ENCODE assay signal across 26 cellular contexts in genomic region chr9:311837-312236, GRCh38.
"Had no signal": no experiment of that assay in that cellular context is flagged by ENCODE, and none has a peak within 500 bp of the region (broad histone marks: within the 10 kb centered on the region; RNA-seq: fewer than 3 reads in every experiment).

No MANE protein-coding gene starts in this region.

- H3K9ac ChIP-seq: SK-N-SH had no signal

- H3K9me2 ChIP-seq: SK-N-SH had no signal

- H3K4me3 Mint-ChIP-seq: activated CD4-positive, alpha-beta T cell treated with anti-CD3 and anti-CD28 coated beads for 36 hours; activated CD8-positive, alpha-beta T cell treated with anti-CD3 and anti-CD28 coated beads for 36 hours; activated naive CD8-positive, alpha-beta T cell; activated T-helper 1 cell treated with anti-CD3 and anti-CD28 coated beads, Interleukin-12 subunit alpha, Interleukin-12 subunit beta, Interleukin-2, Interleukin-4 antibody, amounts not matched to agents 30 ng/mL and 10 ng/mL and 1 ng/mL, durations not matched to agents 14 hours and 24 hours and 36 hours; brain; central memory CD8-positive, alpha-beta T cell had no signal

- H3K4me1 Mint-ChIP-seq: activated CD4-positive, alpha-beta T cell treated with anti-CD3 and anti-CD28 coated beads for 36 hours; brain; central memory CD8-positive, alpha-beta T cell had no signal

- ATAC-seq: activated CD4-positive, alpha-beta T cell treated with anti-CD3 and anti-CD28 coated beads for 36 hours; activated CD8-positive, alpha-beta T cell treated with anti-CD3 and anti-CD28 coated beads for 36 hours; Panc1; Right ventricle myocardium inferior had no signal

- H3K4me2 ChIP-seq: SK-N-SH had no signal

- H3K27ac ChIP-seq: VCaP had no signal

- H3K27ac Mint-ChIP-seq: activated CD4-positive, alpha-beta T cell treated with anti-CD3 and anti-CD28 coated beads for 36 hours; activated CD8-positive, alpha-beta T cell treated with anti-CD3 and anti-CD28 coated beads for 36 hours; activated T-helper 1 cell treated with anti-CD3 and anti-CD28 coated beads, Interleukin-12 subunit alpha, Interleukin-12 subunit beta, Interleukin-2, Interleukin-4 antibody, amounts not matched to agents 30 ng/mL and 10 ng/mL and 1 ng/mL, durations not matched to agents 14 hours and 24 hours and 36 hours had no signal

- FAIRE-seq: astrocyte had no signal

- DNase-seq: activated CD4-positive, alpha-beta T cell treated with anti-CD3 and anti-CD28 coated beads for 36 hours; activated CD4-positive, alpha-beta T cell treated with anti-CD3 and anti-CD28 coated beads, Interleukin-2, amount 50 U/mL, for 1 hour; activated CD8-positive, alpha-beta memory T cell treated with anti-CD3 and anti-CD28 coated beads, Interleukin-2, amount 50 U/mL, for 4 hours; activated CD8-positive, alpha-beta T cell treated with anti-CD3 and anti-CD28 coated beads for 36 hours; activated effector memory CD4-positive, alpha-beta T cell treated with Interleukin-2 at 50 U/mL for 16 hours; activated naive CD4-positive, alpha-beta T cell; Karpas-422; MM.1S; NCI-H1105; NCI-H1436 treated with DMSO at 0.1 percent for 48 hours; NCI-H187; NCI-H2081; NCI-H446; NCI-H524; NCI-H748 treated with DMSO at 0.1 percent for 48 hours; RPMI8226; SK-N-SH; T-helper 1 cell had no signal

- H3K36me3 Mint-ChIP-seq: brain had no signal

- H3K27me3 Mint-ChIP-seq: activated CD4-positive, alpha-beta T cell treated with anti-CD3 and anti-CD28 coated beads for 36 hours; activated CD8-positive, alpha-beta T cell treated with anti-CD3 and anti-CD28 coated beads for 36 hours; activated naive CD8-positive, alpha-beta T cell; brain; central memory CD8-positive, alpha-beta T cell had no signal

- H3K9me3 Mint-ChIP-seq: activated CD8-positive, alpha-beta T cell treated with anti-CD3 and anti-CD28 coated beads for 36 hours; activated T-helper 1 cell treated with anti-CD3 and anti-CD28 coated beads, Interleukin-12 subunit alpha, Interleukin-12 subunit beta, Interleukin-2, Interleukin-4 antibody, amounts not matched to agents 30 ng/mL and 10 ng/mL and 1 ng/mL, durations not matched to agents 14 hours and 24 hours and 36 hours; brain; central memory CD8-positive, alpha-beta T cell had no signal

- H3K9me3 ChIP-seq: SK-N-SH had no signal
